In the genomic region with DNA sequence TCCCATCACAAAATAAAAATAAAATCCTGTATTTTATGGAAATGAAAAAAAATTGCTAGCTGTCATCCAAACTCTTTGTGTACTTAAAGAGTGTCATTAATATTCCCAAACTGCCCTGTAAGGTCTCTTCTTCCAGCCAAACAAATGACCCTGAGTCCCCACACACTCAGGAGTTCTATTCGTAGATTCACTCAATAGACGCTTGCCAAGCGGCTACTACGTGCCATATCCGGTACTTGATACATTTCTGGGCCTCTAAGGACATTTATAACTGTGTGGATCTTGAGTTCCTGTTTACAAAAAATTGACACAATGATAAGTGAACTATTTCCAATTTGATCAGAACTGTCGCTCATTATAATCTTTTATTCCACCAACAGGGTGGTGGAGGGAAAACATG, we compare ENCODE assay signal across 16 cellular contexts.
DNase-seq lines count a peak whose midpoint lies in the region; ATAC-seq, FAIRE-seq and TF ChIP-seq lines count a peak whose summit lies in the region.
"Had no signal": no experiment of that assay in that cellular context is flagged by ENCODE, and none has a peak within 500 bp of the region (broad histone marks: within the 10 kb centered on the region; RNA-seq: fewer than 3 reads in every experiment).

No MANE protein-coding gene starts in this region.

- H3K27me3 Mint-ChIP-seq in CD8-positive, alpha-beta T cell (ENCODE audit: low read depth): no peaks in the 10 kb centered on the region

- intact Hi-C loops in HepG2 (cut with micrococcal nuclease; ENCODE audit: unreplicated experiment) (loop anchor here (5.0 to 10.0 kb wide), 3 partner anchors 44 to 164 kb away; no protein-coding TSS in a partner anchor), psoas muscle (cut with DNase I) (no loop called here), aorta (cut with DNase I) (loop anchor here in 1 of 2 donors (10.0 kb wide), 1 partner anchor 96 kb away; no protein-coding TSS in a partner anchor)
- intact Hi-C loops in CD8-positive, alpha-beta T cell (cut with DNase I, micrococcal nuclease): no loop called here

- TF ChIP-seq RAD21 in liver (IDR thresholded peaks at IDR 0.05): no peak
- TF ChIP-seq RAD21 in HepG2 (CRISPR knock-in tag; IDR thresholded peaks at IDR 0.05): no peak

- no peak for TF ChIP-seq POLR2A in HepG2 (IDR thresholded peaks at IDR 0.05; ENCODE audit: insufficient read depth in 1 of 2, low read depth in 2 of 2, low read length in 2 of 2)

- ATAC-seq in HepG2 (no peak), psoas muscle (peak in 3 of 4 donors; percentile 58 to 80 (median 61)), aorta (ENCODE audit: low FRiP score) (no peak)
- ATAC-seq in CD8-positive, alpha-beta T cell: no peak

- in situ Hi-C loops in HepG2 (cut with HindIII; ENCODE audit: extremely low pct_ligation_motif_present, low pct_unique_long_range_greater_than_20kb): no loop called here

- no peaks in the 10 kb centered on the region for H3K79me2 ChIP-seq in HepG2 (ENCODE audit: insufficient read depth, low read length)
- no peaks in the 10 kb centered on the region for H3K79me2 ChIP-seq in hepatocyte

- H3K27ac Mint-ChIP-seq in CD8-positive, alpha-beta T cell: no peak overlapping the region

- FAIRE-seq in HepG2 (lab: Jason Lieb, UNC): no peak

- H3K9me2 ChIP-seq in hepatocyte (replicated peaks; ENCODE audit: insufficient read depth): no peaks in the 10 kb centered on the region

- WGBS in liver: 79% methylated on average over 6 of the region's 6 CpGs
- WGBS in HepG2 (ENCODE audit: low lambda C conversion rate): over 99% methylated on average over 6 of the region's 6 CpGs
- WGBS in hepatocyte (ENCODE audit: low lambda C conversion rate, missing lambda C conversion rate): 90% methylated on average over 6 of the region's 6 CpGs
- WGBS in psoas muscle, 3 donors: 32 to 53% (median 45%) methylated on average over 6 of the region's 6 CpGs
- 39 to 46% methylated on average over 6 of the region's 6 CpGs for WGBS in aorta, 2 donors

- H3K4me1 ChIP-seq in liver (ENCODE audit: control insufficient read depth in 4 of 4, insufficient read depth in 4 of 4, low read length in 3 of 4) (peaks cover 12 to 25% (median 15%) of the 10 kb centered on the region in 4 donors), HepG2 (ENCODE audit: insufficient read depth, low read length) (peaks cover 58% of the 10 kb centered on the region), hepatocyte (ENCODE audit: insufficient read depth) (peaks cover 39% of the 10 kb centered on the region), psoas muscle (peaks cover 15% of the 10 kb centered on the region), aorta (ENCODE audit: control insufficient read depth in 1 of 2, insufficient read depth in 2 of 2, low read length in 2 of 2) (peaks cover 0 to 3% of the 10 kb centered on the region in 2 donors)
- H3K4me1 ChIP-seq in CD8-positive, alpha-beta T cell (ENCODE audit: insufficient read depth, low read length): no peaks in the 10 kb centered on the region

- no peak for TF ChIP-seq EP300 in HepG2 (IDR thresholded peaks at IDR 0.05; ENCODE audit: low read depth in 2 of 2, low read length in 2 of 2)
- no peak for TF ChIP-seq EP300 in HepG2 (CRISPR knock-in tag; IDR thresholded peaks at IDR 0.05; ENCODE audit: borderline replicate concordance)

- H3K9ac ChIP-seq in liver (ENCODE audit: low read depth in 1 of 2, low read length in 2 of 2) (no peak overlapping the region), HepG2 (ENCODE audit: insufficient read depth, low read depth, low read length) (no peak overlapping the region)

- no peak overlapping the region for H3K4me3 Mint-ChIP-seq in CD8-positive, alpha-beta T cell

- H3K4me3 ChIP-seq in liver (ENCODE audit: low read depth in 1 of 3, low read length in 3 of 3) (no peak overlapping the region), HepG2 (replicated peaks in 1 of 3; ENCODE audit: insufficient read depth in 1 of 3, low read depth in 2 of 3, low read length in 3 of 3) (no peak overlapping the region), hepatocyte (no peak overlapping the region), psoas muscle (no peak overlapping the region), aorta (ENCODE audit: low read length in 2 of 2) (no peak overlapping the region)
- no peak overlapping the region for H3K4me3 ChIP-seq in CD8-positive, alpha-beta T cell (ENCODE audit: low read depth, low read length)
- H3K4me3 ChIP-seq: HAP-1 had no signal

- POLR2A ChIA-PET in HepG2 (lab: Yijun Ruan, JAX): no interaction called here
- POLR2A ChIA-PET in CD8-positive, alpha-beta T cell (lab: Charles Lee): no interaction called here

- H3K4me2 ChIP-seq in HepG2 (ENCODE audit: low read depth, low read length) (no peak overlapping the region), hepatocyte (no peak overlapping the region)

- H3K9me3 ChIP-seq in liver (ENCODE audit: control insufficient read depth in 4 of 4, low read length in 3 of 4) (no peaks in the 10 kb centered on the region), HepG2 (ENCODE audit: low read length) (no peaks in the 10 kb centered on the region), hepatocyte (ENCODE audit: low read depth) (no peaks in the 10 kb centered on the region), psoas muscle (no peaks in the 10 kb centered on the region), aorta (ENCODE audit: control insufficient read depth, low read length) (no peaks in the 10 kb centered on the region)
- no peaks in the 10 kb centered on the region for H3K9me3 ChIP-seq in CD8-positive, alpha-beta T cell (ENCODE audit: low read length)
- H3K9me3 ChIP-seq: HAP-1 had no signal

- no peak overlapping the region for H2AFZ ChIP-seq in HepG2 (ENCODE audit: low read length)
- H2AFZ ChIP-seq in hepatocyte: no peak overlapping the region

- DNase-seq in HepG2 (ENCODE audit: low spot score) (no peak), hepatocyte (ENCODE audit: low spot score) (no peak), psoas muscle (no peak), aorta (no peak), NAMALWA (ENCODE audit: low spot score) (no peak), MV-4-11 (lab: John Stamatoyannopoulos, UW) (no peak)
- DNase-seq in CD8-positive, alpha-beta T cell: no peak
- DNase-seq: COR-L47; NCI-H2107; NCI-H226; NCI-H526 treated with DMSO at 0.1 percent for 48 hours; NK-92 treated with Interleukin-12 subunit alpha and Interleukin-12 subunit beta, amount 100 ng/mL, for 24 hours had no signal

- H3K27me3 ChIP-seq in liver (ENCODE audit: control insufficient read depth in 4 of 4, insufficient read depth in 4 of 4, low read length in 3 of 4): no peaks in the 10 kb centered on the region
- H3K27me3 ChIP-seq in HepG2 (ENCODE audit: control insufficient read depth in 1 of 2, insufficient read depth in 2 of 2, low read length in 2 of 2): no peaks in the 10 kb centered on the region
- H3K27me3 ChIP-seq in hepatocyte: no peaks in the 10 kb centered on the region
- no peaks in the 10 kb centered on the region for H3K27me3 ChIP-seq in psoas muscle (ENCODE audit: insufficient read depth in 3 of 3, low read length in 2 of 3)
- no peaks in the 10 kb centered on the region for H3K27me3 ChIP-seq in aorta (ENCODE audit: control insufficient read depth in 1 of 2, insufficient read depth in 2 of 2, low read length in 1 of 2)
- no peaks in the 10 kb centered on the region for H3K27me3 ChIP-seq in CD8-positive, alpha-beta T cell (ENCODE audit: insufficient read depth, low read length)

- TF ChIP-seq CTCF in liver (IDR thresholded peaks at IDR 0.05; ENCODE audit: low read depth, low read length, missing input control): no peak
- no peak for TF ChIP-seq CTCF in HepG2 (CRISPR knock-in tag; IDR thresholded peaks at IDR 0.05)
- TF ChIP-seq CTCF in hepatocyte (IDR thresholded peaks at IDR 0.05; ENCODE audit: poor library complexity): no peak
- no peak for TF ChIP-seq CTCF in psoas muscle (IDR thresholded peaks at IDR 0.05)
- TF ChIP-seq CTCF in CD8-positive, alpha-beta T cell (IDR thresholded peaks at IDR 0.05): no peak

- H3K36me3 Mint-ChIP-seq in CD8-positive, alpha-beta T cell: peaks cover 14% of the 10 kb centered on the region

- H4K20me1 ChIP-seq in HepG2 (ENCODE audit: insufficient read depth, low read length): no peaks in the 10 kb centered on the region
- no peaks in the 10 kb centered on the region for H4K20me1 ChIP-seq in hepatocyte (ENCODE audit: insufficient read depth, poor library complexity, severe bottlenecking)

- H3K27ac ChIP-seq in liver (ENCODE audit: low read depth in 1 of 2, low read length in 2 of 2): no peak overlapping the region
- H3K27ac ChIP-seq in HepG2 (ENCODE audit: extremely low read length, insufficient read depth, low read length): no peak overlapping the region
- H3K27ac ChIP-seq in hepatocyte: peak overlapping the region; percentile 81
- H3K27ac ChIP-seq in psoas muscle: no peak overlapping the region
- H3K27ac ChIP-seq in aorta (ENCODE audit: low read depth in 1 of 2, low read length in 2 of 2): peak overlapping the region; percentile 22 to 91
- no peak overlapping the region for H3K27ac ChIP-seq in CD8-positive, alpha-beta T cell (ENCODE audit: low read depth, low read length)
- H3K27ac ChIP-seq: C4-2B, RWPE1 had no signal

- CTCF ChIA-PET in HepG2 (lab: Yijun Ruan, JAX; ENCODE audit: low intra/inter-chr PET ratio, low total read pairs): no interaction called here
- CTCF ChIA-PET in CD8-positive, alpha-beta T cell (lab: Charles Lee): no interaction called here

- H3K4me1 Mint-ChIP-seq in CD8-positive, alpha-beta T cell (ENCODE audit: low read depth): peaks cover 19% of the 10 kb centered on the region

- H3K9me3 Mint-ChIP-seq in CD8-positive, alpha-beta T cell: no peaks in the 10 kb centered on the region

- BruUV-seq in HepG2 (replicated peaks; lab: Mats Ljungman, UMichigan): no TSS peak

- no peaks in the 10 kb centered on the region for H3K36me3 ChIP-seq in liver (ENCODE audit: control insufficient read depth in 4 of 4, insufficient read depth in 3 of 4, low read depth in 1 of 4, low read length in 3 of 4)
- no peaks in the 10 kb centered on the region; a peak in 1 of 5 replicates for H3K36me3 ChIP-seq in HepG2 (replicated peaks in 1 of 2; ENCODE audit: control insufficient read depth in 1 of 2, insufficient read depth in 2 of 2, low read length in 2 of 2)
- H3K36me3 ChIP-seq in hepatocyte (replicated peaks; ENCODE audit: insufficient read depth, low read depth): no peaks in the 10 kb centered on the region
- H3K36me3 ChIP-seq in psoas muscle (ENCODE audit: insufficient read depth in 1 of 2, low read depth in 1 of 2): no peaks in the 10 kb centered on the region
- H3K36me3 ChIP-seq in aorta (ENCODE audit: control insufficient read depth in 1 of 2, insufficient read depth in 2 of 2, low read length in 1 of 2): no peaks in the 10 kb centered on the region
- no peaks in the 10 kb centered on the region for H3K36me3 ChIP-seq in CD8-positive, alpha-beta T cell (ENCODE audit: insufficient read depth, low read length)
- H3K36me3 ChIP-seq: HAP-1 had no signal

TF ChIP-seq in liver, 16 proteins besides CTCF, POLR2A, EP300 and RAD21:
- TF ChIP-seq NR2F2 (IDR thresholded peaks at IDR 0.05): peak; percentile 45
- TF ChIP-seq GABPA (IDR thresholded peaks at IDR 0.05 in 1 of 2, conservative IDR thresholded peaks at IDR 0.05 in 1 of 2): no peak
TF ChIP-seq in liver: peak in this region for 1.

TF ChIP-seq in HepG2, 621 proteins besides CTCF, POLR2A, EP300 and RAD21 (continues in another document):
- TF ChIP-seq ZNF180 (CRISPR knock-in tag; IDR thresholded peaks at IDR 0.05; ENCODE audit: borderline replicate concordance, low read depth) (no peak), IKZF4 (CRISPR knock-in tag; IDR thresholded peaks at IDR 0.05; ENCODE audit: borderline replicate concordance, low read depth, not compliant biosample characterization) (no peak), ZNF788 (CRISPR knock-in tag; IDR thresholded peaks at IDR 0.05; ENCODE audit: borderline replicate concordance) (no peak)

Comparison
In these comparisons a context has a peak if more than half of its experiments do, and no peak if none do; other contexts are left out.
1. H3K27ac ChIP-seq: peak in hepatocyte (single experiment) and aorta (2 of 2); none in liver (0 of 2), HepG2 (single experiment), psoas muscle (single experiment) and CD8-positive, alpha-beta T cell (single experiment).
2. ATAC-seq: peak in psoas muscle (3 of 4); none in HepG2 (single experiment), aorta (single experiment) and CD8-positive, alpha-beta T cell (single experiment).